ENCODE assay signal across 8 cellular contexts in the genomic region with DNA sequence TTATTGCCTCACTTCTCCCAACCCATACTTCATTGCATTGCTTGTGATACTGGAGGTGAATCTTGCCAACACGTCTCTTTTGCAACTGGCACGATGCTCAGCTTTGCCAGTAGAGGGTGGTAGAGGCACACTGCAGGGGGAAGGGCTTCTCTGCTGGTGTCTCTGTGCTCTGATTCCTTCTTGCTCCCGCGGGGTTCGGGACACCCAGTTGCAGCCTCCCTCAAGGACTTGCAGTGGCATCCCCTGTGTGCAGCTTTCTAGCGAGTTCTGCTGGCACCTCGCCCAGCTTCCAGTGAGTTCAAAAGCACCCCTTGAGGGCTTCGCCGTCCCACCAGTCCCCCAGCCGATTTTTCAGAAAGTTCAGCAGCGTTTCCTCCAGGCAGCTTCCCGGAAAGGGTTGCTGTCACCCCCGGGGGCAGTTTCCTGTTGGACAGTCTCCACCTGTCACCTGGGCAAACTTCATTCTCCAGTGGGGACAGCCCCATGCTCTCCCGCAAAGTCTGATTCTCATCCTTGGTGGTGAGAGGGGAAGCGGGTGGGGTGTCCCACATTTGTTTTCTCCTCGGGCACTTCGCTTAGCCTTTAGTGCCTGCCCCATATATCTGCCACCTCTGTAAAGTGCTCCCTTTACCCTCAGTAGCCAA. TPM values are rescaled to one million over a fixed set of nuclear protein-coding genes. Genes with fewer than 3 reads are reported as not detected.
DNase-seq lines count a peak whose midpoint lies in the region; TF ChIP-seq lines count a peak whose summit lies in the region.

No MANE protein-coding gene starts in this region.

- H3K9me3 ChIP-seq in HUES6 (ENCODE audit: control insufficient read depth, insufficient read depth, low read depth, low read length), result no peaks in the 10 kb centered on the region
- H3K9me3 ChIP-seq in OCI-LY7 (ENCODE audit: low read length), result 0 out of 2 replicates have a peak, but pooled peaks cover 6% of the 10 kb centered on the region
- H3K9me3 ChIP-seq in neuronal stem cell (replicated peaks in 1 of 2; ENCODE audit: control insufficient read depth in 2 of 2, insufficient read depth in 1 of 2, low read depth in 1 of 2, low read length in 2 of 2), result no peaks in the 10 kb centered on the region

- H4K20me1 ChIP-seq in OCI-LY7 (ENCODE audit: insufficient read depth, low read length), result no peaks in the 10 kb centered on the region

- H3K4me2 ChIP-seq in OCI-LY7 (ENCODE audit: low read length), result peak overlapping the region; percentile 87
- peak overlapping the region; percentile 45 for H3K4me2 ChIP-seq in neuronal stem cell (ENCODE audit: insufficient read depth, low read length, poor library complexity, severe bottlenecking)

- no peak overlapping the region for H2BK15ac ChIP-seq in neuronal stem cell (ENCODE audit: low read length)

- WGBS in neuronal stem cell (ENCODE audit: extremely low coverage in 2 of 2, insufficient read length in 2 of 2, insufficient replicate concordance in 1 of 2), 2 donors, result no CpG with 5 or more reads among the region's 17 CpGs

- H3K18ac ChIP-seq in neuronal stem cell (ENCODE audit: low read length), result no peak overlapping the region

- no TSS peak for BruUV-seq in OCI-LY7 (replicated peaks; lab: Mats Ljungman, UMichigan)

- TF ChIP-seq CTCF in GM20000 (IDR thresholded peaks at IDR 0.05; ENCODE audit: extremely low read depth, missing control alignments), result peak; percentile 83
- peak; percentile 95 for TF ChIP-seq CTCF in OCI-LY7 (conservative IDR thresholded peaks at IDR 0.05; ENCODE audit: low read length)
- peak; percentile 100 for TF ChIP-seq CTCF in fibroblast of mammary gland (conservative IDR thresholded peaks at IDR 0.05; ENCODE audit: control insufficient read depth, insufficient read depth, low read depth, low read length)

- no peaks in the 10 kb centered on the region for H3K79me2 ChIP-seq in OCI-LY7 (ENCODE audit: insufficient read depth, low read depth, low read length)

- H2AFZ ChIP-seq in OCI-LY7 (ENCODE audit: low read length) (peak overlapping the region; percentile 89), neuronal stem cell (ENCODE audit: low read length) (peak overlapping the region; percentile 46)

- H4K8ac ChIP-seq in neuronal stem cell (ENCODE audit: low read depth, low read length), result no peak overlapping the region

- H2BK12ac ChIP-seq in neuronal stem cell (ENCODE audit: low read length), result no peak overlapping the region

- H3K9ac ChIP-seq in HUES6 (ENCODE audit: low read length), result no peak overlapping the region
- H3K9ac ChIP-seq in neuronal stem cell (ENCODE audit: low read depth, low read length, poor library complexity), result no peak overlapping the region

- H3K36me3 ChIP-seq in HUES6 (ENCODE audit: control insufficient read depth, insufficient read depth, low read length), result no peaks in the 10 kb centered on the region
- no peaks in the 10 kb centered on the region for H3K36me3 ChIP-seq in OCI-LY7 (ENCODE audit: insufficient read depth, low read length)
- no peaks in the 10 kb centered on the region for H3K36me3 ChIP-seq in neuronal stem cell (replicated peaks in 1 of 2; ENCODE audit: control insufficient read depth in 2 of 2, insufficient read depth in 2 of 2, low read length in 2 of 2)

- H2BK5ac ChIP-seq in neuronal stem cell (ENCODE audit: low read length), result no peak overlapping the region

- no peaks in the 10 kb centered on the region for H3K9me2 ChIP-seq in OCI-LY7 (ENCODE audit: insufficient read depth, low read length)

- POLR2A ChIA-PET in OCI-LY7 (lab: Charles Lee), result no interaction called here

- no peak overlapping the region for H3K14ac ChIP-seq in neuronal stem cell (ENCODE audit: low read length)

- H3K4me1 ChIP-seq in HUES6 (ENCODE audit: control insufficient read depth, insufficient read depth, low read length) (no peaks in the 10 kb centered on the region), OCI-LY7 (ENCODE audit: insufficient read depth, low read length, poor library complexity, severe bottlenecking) (peaks cover 9% of the 10 kb centered on the region), neuronal stem cell (ENCODE audit: control insufficient read depth in 2 of 2, insufficient read depth in 1 of 2, low read depth in 1 of 2, low read length in 2 of 2) (no peaks in the 10 kb centered on the region)

- H4K91ac ChIP-seq in neuronal stem cell (ENCODE audit: low read depth, low read length, poor library complexity), result no peak overlapping the region

- no peak overlapping the region for H3K23ac ChIP-seq in neuronal stem cell (ENCODE audit: low read depth, low read length, poor library complexity)

- no peak overlapping the region for H3K4ac ChIP-seq in neuronal stem cell (ENCODE audit: low read length)

- H3K27me3 ChIP-seq in HUES6 (ENCODE audit: control insufficient read depth, insufficient read depth, low read length) (peaks cover 29% of the 10 kb centered on the region), neuronal stem cell (ENCODE audit: control insufficient read depth in 3 of 3, insufficient read depth in 3 of 3, low read depth in 1 of 3, low read length in 3 of 3) (peaks cover 0 to 5% (median 0%) of the 10 kb centered on the region in 3 experiments)

- H3K4me3 ChIP-seq in HUES6 (ENCODE audit: low read depth, low read length) (peak overlapping the region; percentile 37), OCI-LY7 (ENCODE audit: low read depth, low read length, poor library complexity, severe bottlenecking) (peak overlapping the region; percentile 67), fibroblast of mammary gland (ENCODE audit: control insufficient read depth, low read depth, low read length) (peak overlapping the region; percentile 15), neuronal stem cell (ENCODE audit: low read length in 2 of 2) (no peak overlapping the region)

- H3K79me1 ChIP-seq in neuronal stem cell (ENCODE audit: low read depth, low read length), result no peaks in the 10 kb centered on the region

- CTCF ChIA-PET in OCI-LY7 (lab: Charles Lee; ENCODE audit: unreplicated experiment), result interaction anchor here (1.1 to 2.0 kb wide), 2 partner anchors 244 to 428 kb away, joined by 3 to 5 read pairs; no protein-coding TSS in a partner anchor

- H3K27ac ChIP-seq in HUES6 (ENCODE audit: low read depth, low read length) (no peak overlapping the region), OCI-LY7 (ENCODE audit: low read depth, low read length, poor library complexity, severe bottlenecking) (no peak overlapping the region), neuronal stem cell (replicated peaks; ENCODE audit: low read length) (no peak overlapping the region), substantia nigra (ENCODE audit: low read depth, low read length, poor library complexity, severe bottlenecking) (no peak overlapping the region)

- DNase-seq in COLO668 (lab: John Stamatoyannopoulos, UW; ENCODE audit: unreplicated experiment) (peak; percentile 25), GM20000 (ENCODE audit: low spot score) (peak; percentile 61), OCI-LY7 (ENCODE audit: low spot score) (peak; percentile 82), activated T-cell treated with anti-CD3 and anti-CD28 coated beads for 48 hours (ENCODE audit: low read depth) (peak; percentile 51), fibroblast of mammary gland (ENCODE audit: low read depth) (peak; percentile 71), neuronal stem cell (ENCODE audit: low spot score) (peak; percentile 53), substantia nigra (lab: John Stamatoyannopoulos, UW) (peak in 39 of 49 donors; percentile 4 to 68 (median 36))

- intact Hi-C loops in OCI-LY7 (cut with micrococcal nuclease; ENCODE audit: unreplicated experiment), result loop anchor here (1.0 to 10.0 kb wide), 8 partner anchors 162 to 594 kb away; partner anchors contain the start of genes C2orf76 and DBI

- no peak overlapping the region for H2BK120ac ChIP-seq in neuronal stem cell (ENCODE audit: low read depth, low read length)

- H2AK5ac ChIP-seq in neuronal stem cell (ENCODE audit: low read depth, low read length), result no peak overlapping the region

RNA-seq across cellular contexts. Expression of gene EN1, which starts 35.4 kb away (rescaled TPM):
- not detected in 2 replicates for total RNA-seq in OCI-LY7 (2014; rRNA removed; shearing (Covaris generic))
- not detected in 2 replicates for total RNA-seq in OCI-LY7 (2022)
- not detected for polyA plus RNA-seq in neuronal stem cell (2013, experiment 1 of 2)
- 0.01 TPM for polyA plus RNA-seq in neuronal stem cell (2013, experiment 2 of 2)

RNA-seq across cellular contexts. Expression of gene MARCO, which starts 59.2 kb away (rescaled TPM):
- total RNA-seq in OCI-LY7 (2014; rRNA removed; shearing (Covaris generic)), result not detected in 2 replicates
- not detected in 2 replicates for total RNA-seq in OCI-LY7 (2022)
- not detected for polyA plus RNA-seq in neuronal stem cell (2013, experiment 1 of 2)
- not detected for polyA plus RNA-seq in neuronal stem cell (2013, experiment 2 of 2)

Comparison
In these comparisons a context has a peak if more than half of its experiments do, and no peak if none do; other contexts are left out.
1. DNase-seq: peak in every context shown above with its lines; median percentile 82 in OCI-LY7; 71 in fibroblast of mammary gland; 61 in GM20000; 53 in neuronal stem cell; 51 in activated T-cell treated with anti-CD3 and anti-CD28 coated beads for 48 hours; 36 in substantia nigra; 25 in COLO668.
2. H3K4me3 ChIP-seq: peak in HUES6 (single experiment), OCI-LY7 (single experiment) and fibroblast of mammary gland (single experiment); none in neuronal stem cell (0 of 2).
3. Peak in every context shown above with its lines, with median percentiles within 50 percentile points of each other: CTCF ChIP-seq.